In genomic region chr4:4248036-4248884, GRCh38 we compare ENCODE assay signal across 1 cellular context.
TF ChIP-seq lines count a peak whose summit lies in the region.

Gene TMEM128, minus strand, starts transcription at chr4:4248223. Its CDS starts 21 bp downstream, at chr4:4248202.

TF ChIP-seq in HepG2, 621 proteins besides CTCF, POLR2A, EP300 and RAD21 (continued from another document and continues in another):
- TF ChIP-seq ZXDC (CRISPR knock-in tag; IDR thresholded peaks at IDR 0.05) (peak; percentile 10; the same call in 1 of the 2 replicates), SOX6 (IDR thresholded peaks at IDR 0.05) (no peak), SOX6 (CRISPR knock-in tag; IDR thresholded peaks at IDR 0.05) (peak; percentile 75), MYPOP (CRISPR knock-in tag; IDR thresholded peaks at IDR 0.05) (no peak; the same call in 1 of the 2 replicates), ZBTB7B (CRISPR knock-in tag; IDR thresholded peaks at IDR 0.05) (no peak), KMT2B (CRISPR knock-in tag; IDR thresholded peaks at IDR 0.05) (peak; percentile 96), ARID2 (CRISPR knock-in tag; IDR thresholded peaks at IDR 0.05; ENCODE audit: borderline replicate concordance) (no peak), ZNF770 (CRISPR knock-in tag; IDR thresholded peaks at IDR 0.05) (0 out of 2 replicates have a peak, but pooled peaks have one; percentile 13), PAF1 (CRISPR knock-in tag; IDR thresholded peaks at IDR 0.05) (no peak), ZNF75D (CRISPR knock-in tag; IDR thresholded peaks at IDR 0.05; ENCODE audit: borderline replicate concordance) (no peak), MED13 (CRISPR knock-in tag; IDR thresholded peaks at IDR 0.05) (peak; percentile 51), HOXD1 (CRISPR knock-in tag; IDR thresholded peaks at IDR 0.05) (peak; percentile 18; the same call in 1 of the 2 replicates), TGIF2 (CRISPR knock-in tag; IDR thresholded peaks at IDR 0.05) (peak; percentile 44; the same call in 1 of the 2 replicates), FOSL2 (CRISPR knock-in tag; IDR thresholded peaks at IDR 0.05) (peak; percentile 73), RXRB (CRISPR knock-in tag; IDR thresholded peaks at IDR 0.05; ENCODE audit: borderline replicate concordance) (peak; percentile 58), ZNF713 (CRISPR knock-in tag; IDR thresholded peaks at IDR 0.05) (no peak), MED8 (CRISPR knock-in tag; IDR thresholded peaks at IDR 0.05; ENCODE audit: insufficient replicate concordance) (peak; percentile 89), KDM6A (CRISPR knock-in tag; IDR thresholded peaks at IDR 0.05; ENCODE audit: low read depth) (peak; percentile 35; the same call in 1 of the 2 replicates), ZNF30 (CRISPR knock-in tag; IDR thresholded peaks at IDR 0.05) (0 out of 2 replicates have a peak, but pooled peaks have one; percentile 68), AKNA (CRISPR knock-in tag; IDR thresholded peaks at IDR 0.05; ENCODE audit: borderline replicate concordance) (no peak), PREB (CRISPR knock-in tag; IDR thresholded peaks at IDR 0.05) (no peak), ARID4A (CRISPR knock-in tag; IDR thresholded peaks at IDR 0.05; ENCODE audit: borderline replicate concordance) (peak; percentile 87), RBFOX2 (IDR thresholded peaks at IDR 0.05; ENCODE audit: low read depth, low read length) (peak; percentile 97), ZBTB2 (CRISPR knock-in tag; IDR thresholded peaks at IDR 0.05; ENCODE audit: low read depth) (peak; percentile 74; the same call in 1 of the 2 replicates), NONO (IDR thresholded peaks at IDR 0.05) (no peak), NONO (CRISPR knock-in tag; conservative IDR thresholded peaks at IDR 0.05) (peak; percentile 93), ZNF83 (CRISPR knock-in tag; IDR thresholded peaks at IDR 0.05; ENCODE audit: borderline replicate concordance) (no peak), ZBTB33 (CRISPR knock-in tag; IDR thresholded peaks at IDR 0.05) (peak; percentile 47; the same call in 1 of the 2 replicates), HNRNPH1 (optimal IDR thresholded peaks at IDR 0.05; ENCODE audit: low read depth, low read length) (no peak), ZNF512 (CRISPR knock-in tag; IDR thresholded peaks at IDR 0.05) (no peak), ZC3H4 (CRISPR knock-in tag; IDR thresholded peaks at IDR 0.05; ENCODE audit: borderline replicate concordance) (no peak), ZNF503 (CRISPR knock-in tag; IDR thresholded peaks at IDR 0.05) (peak; percentile 59)
